In the genomic region with DNA sequence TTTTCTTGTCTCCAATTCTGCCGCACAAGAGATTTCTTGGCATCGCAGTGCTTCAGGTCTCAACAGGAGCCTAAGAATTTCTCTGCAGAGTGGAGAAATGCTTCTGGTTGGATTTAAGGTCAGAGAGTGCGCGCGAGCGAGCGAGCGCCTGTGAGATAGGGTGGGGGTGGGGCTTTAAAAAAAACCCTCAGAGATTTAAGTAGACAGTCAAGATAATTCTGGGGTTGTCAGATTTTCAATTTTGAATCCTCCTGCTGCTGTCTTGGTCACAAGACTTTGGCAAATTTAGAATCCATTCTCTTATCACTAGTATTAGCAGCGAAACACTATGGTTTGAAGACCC, we compare ENCODE assay signal across 8 cellular contexts. TPM values are rescaled to one million over a fixed set of nuclear protein-coding genes. Genes with fewer than 3 reads are reported as not detected.
DNase-seq lines count a peak whose midpoint lies in the region; FAIRE-seq and TF ChIP-seq lines count a peak whose summit lies in the region.

No MANE protein-coding gene starts in this region.

- no TSS peak for BruUV-seq in PC-9 (replicated peaks; lab: Mats Ljungman, UMichigan)

- no peaks in the 10 kb centered on the region for H4K20me1 ChIP-seq in PC-9 (ENCODE audit: insufficient read depth)
- no peaks in the 10 kb centered on the region for H4K20me1 ChIP-seq in H1 (replicated peaks in 1 of 2; ENCODE audit: control insufficient read depth in 1 of 2, insufficient read depth in 2 of 2, low read length in 2 of 2)

- H3K27ac ChIP-seq in PC-9 (peak overlapping the region; percentile 57), H1 (ENCODE audit: low read depth, low read length) (no peak overlapping the region)

- no peak overlapping the region for H2BK12ac ChIP-seq in H1 (ENCODE audit: low read depth, low read length)

- 7% methylated on average over 9 of the region's 9 CpGs; no CpG with 5 or more reads in 1 of the 2 experiments for WGBS in H1 (ENCODE audit: extremely low coverage in 1 of 2, insufficient coverage in 1 of 2, insufficient read length in 1 of 2, insufficient replicate concordance in 2 of 2, low coverage in 1 of 2, low lambda C conversion rate in 2 of 2, missing lambda C conversion rate in 1 of 2), 2 experiments

- H3K9ac ChIP-seq in H1 (replicated peaks in 1 of 4; ENCODE audit: extremely low read depth in 1 of 4, low read depth in 3 of 4, low read length in 3 of 4) (peak overlapping the region in 3 of 4 experiments; percentile 22 to 35 (median 27); a peak in 4 of 7 replicates), mucosa of stomach (ENCODE audit: low read length) (peak overlapping the region; percentile 71)

- no peak overlapping the region for H2BK120ac ChIP-seq in H1 (replicated peaks; ENCODE audit: low read depth, low read length)

- H3K4me2 ChIP-seq in PC-9 (peak overlapping the region; percentile 99), H1 (ENCODE audit: insufficient read depth in 1 of 2, low read depth in 2 of 2, low read length in 2 of 2) (peak overlapping the region; percentile 80 to 99)

- CTCF ChIA-PET in PC-9 (lab: Charles Lee) (no interaction called here), H1 (lab: Charles Lee; ENCODE audit: partially characterized antibody) (interaction anchor here (2.1 kb wide), 1 partner anchor 50 kb away, joined by 5 read pairs; a partner anchor contains a TSS)

- peaks cover 17% of the 10 kb centered on the region for H3K23me2 ChIP-seq in H1 (ENCODE audit: low read depth, low read length)

- peaks cover 7% of the 10 kb centered on the region; the same call in 1 of the 2 replicates for H3K79me2 ChIP-seq in PC-9 (ENCODE audit: low read depth)
- no peaks in the 10 kb centered on the region for H3K79me2 ChIP-seq in H1 (ENCODE audit: control insufficient read depth in 1 of 2, insufficient read depth in 2 of 2, low read length in 2 of 2)

- H3F3A ChIP-seq in PC-9 (ENCODE audit: insufficient read depth, low read depth) = peaks cover 24% of the 10 kb centered on the region

- no peak overlapping the region for H2BK5ac ChIP-seq in H1 (ENCODE audit: low read depth, low read length)

- H3K9me3 ChIP-seq in PC-9 (ENCODE audit: insufficient read depth, low read depth) (no peaks in the 10 kb centered on the region), H1 (ENCODE audit: insufficient read depth in 2 of 2, low read depth in 1 of 2, low read length in 1 of 2) (no peaks in the 10 kb centered on the region), mucosa of stomach (ENCODE audit: control insufficient read depth, low read length) (no peaks in the 10 kb centered on the region)

- DNase-seq in GM04504 (ENCODE audit: low read depth) = peak; percentile 3
- no peak for DNase-seq in PC-9
- DNase-seq in H1 (ENCODE audit: low read depth in 1 of 2, low spot score in 2 of 2) = no peak
- no peak for DNase-seq in NCI-H2171 (lab: John Stamatoyannopoulos, UW)
- DNase-seq in activated CD4-positive, CD25-positive, alpha-beta regulatory T cell treated with anti-CD3 and anti-CD28 coated beads, Interleukin-2, amount 50 U/mL, for 72 hours = no peak
- DNase-seq in NCI-H524 treated with DMSO at 0.1 percent for 48 hours (lab: John Stamatoyannopoulos, UW) = no peak
- no peak for DNase-seq in SKM-1 treated with dmso at 0.1 percent for 144 hours (lab: John Stamatoyannopoulos, UW; ENCODE audit: unreplicated experiment)

- H3K27me3 ChIP-seq in PC-9 (ENCODE audit: insufficient read depth, low read depth) (no peaks in the 10 kb centered on the region), H1 (replicated peaks in 1 of 4; ENCODE audit: control insufficient read depth in 3 of 4, extremely low read depth in 1 of 4, insufficient read depth in 3 of 4, low read length in 3 of 4) (peaks cover 8 to 26% (median 23%) of the 10 kb centered on the region in 4 experiments), mucosa of stomach (ENCODE audit: control insufficient read depth, insufficient read depth, low read length) (no peaks in the 10 kb centered on the region)

- H2BK20ac ChIP-seq in H1 (ENCODE audit: low read length) = no peak overlapping the region

- no peaks in the 10 kb centered on the region for H3K79me1 ChIP-seq in H1 (ENCODE audit: low read depth, low read length)

- TF ChIP-seq EP300 in H1 (IDR thresholded peaks at IDR 0.05; ENCODE audit: borderline replicate concordance in 1 of 2, low read depth in 2 of 2, low read length in 2 of 2) = no peak

- H3K36me3 ChIP-seq in PC-9 (ENCODE audit: low read depth) = no peaks in the 10 kb centered on the region
- no peaks in the 10 kb centered on the region for H3K36me3 ChIP-seq in H1 (ENCODE audit: control insufficient read depth in 2 of 4, insufficient read depth in 4 of 4, low read length in 3 of 4)
- no peaks in the 10 kb centered on the region for H3K36me3 ChIP-seq in mucosa of stomach (ENCODE audit: control insufficient read depth, insufficient read depth, low read length)

- no peak for TF ChIP-seq RAD21 in H1 (IDR thresholded peaks at IDR 0.05 in 1 of 2, conservative IDR thresholded peaks at IDR 0.05 in 1 of 2; ENCODE audit: low read depth in 2 of 2, low read length in 2 of 2)

- no peak overlapping the region for H2BK15ac ChIP-seq in H1 (ENCODE audit: low read length)

- H4K5ac ChIP-seq in H1 (ENCODE audit: insufficient read length, low read depth, low read length) = no peak overlapping the region

- TF ChIP-seq POLR2A in H1 (IDR thresholded peaks at IDR 0.05; ENCODE audit: control extremely low read depth in 1 of 2, low read depth in 2 of 2, low read length in 2 of 2) = no peak

- H3K4me1 ChIP-seq in PC-9 (replicated peaks; ENCODE audit: insufficient read depth) = peaks cover 59% of the 10 kb centered on the region
- H3K4me1 ChIP-seq in H1 (replicated peaks in 1 of 4; ENCODE audit: control insufficient read depth in 3 of 4, insufficient read depth in 4 of 4, low read length in 3 of 4) = peaks cover 0 to 10% (median 7%) of the 10 kb centered on the region in 4 experiments; a peak in 3 of 7 replicates
- H3K4me1 ChIP-seq in mucosa of stomach (ENCODE audit: control insufficient read depth, insufficient read depth, low read length) = peaks cover 22% of the 10 kb centered on the region

- peak; percentile 55 for FAIRE-seq in H1 (lab: Jason Lieb, UNC)

- peak overlapping the region; percentile 92; the same call in 1 of the 2 replicates for H2AFZ ChIP-seq in PC-9
- no peak overlapping the region for H2AFZ ChIP-seq in H1 (ENCODE audit: low read length)

- intact Hi-C loops in PC-9 (cut with micrococcal nuclease; ENCODE audit: unreplicated experiment) = loop anchor here (2.0 kb wide), 1 partner anchor 50 kb away; a partner anchor contains a TSS

- TF ChIP-seq CTCF in PC-9 (conservative IDR thresholded peaks at IDR 0.05) (no peak), H1 (IDR thresholded peaks at IDR 0.05; ENCODE audit: control extremely low read depth in 1 of 3, insufficient read depth in 1 of 3, low read depth in 1 of 3, low read length in 3 of 3) (no peak)

- H3K56ac ChIP-seq in H1 (replicated peaks; ENCODE audit: insufficient read length, low read depth, low read length) = no peak overlapping the region

- no peak overlapping the region for H2AK5ac ChIP-seq in H1 (ENCODE audit: low read depth, low read length)

- H3K14ac ChIP-seq in H1 (ENCODE audit: insufficient read length) = no peak overlapping the region

- H3K4me3 ChIP-seq in PC-9 (peak overlapping the region; percentile 82; the same call in 1 of the 2 replicates), H1 (ENCODE audit: extremely low read depth in 1 of 4, insufficient read depth in 2 of 4, low read depth in 3 of 4, low read length in 4 of 4) (peak overlapping the region; percentile 53 to 82 (median 76)), mucosa of stomach (ENCODE audit: low read length) (peak overlapping the region; percentile 36)

- no peak overlapping the region for H3K4ac ChIP-seq in H1 (replicated peaks; ENCODE audit: insufficient read length, low read depth, low read length)

- H3K23ac ChIP-seq in H1 (ENCODE audit: insufficient read length) = no peak overlapping the region

- H3K18ac ChIP-seq in H1 (ENCODE audit: extremely low read depth, low read length) = no peak overlapping the region

- no peak overlapping the region for H4K91ac ChIP-seq in H1 (replicated peaks; ENCODE audit: insufficient read length, low read length)

- POLR2A ChIA-PET in PC-9 (lab: Charles Lee; ENCODE audit: unreplicated experiment) = no interaction called here
- POLR2A ChIA-PET in H1 (lab: Charles Lee; ENCODE audit: partially characterized antibody) = interaction anchor here (0.6 to 0.9 kb wide), 3 partner anchors 14 to 341 kb away, joined by 3 read pairs; no protein-coding TSS in a partner anchor

- no peaks in the 10 kb centered on the region for H3K9me2 ChIP-seq in PC-9 (ENCODE audit: insufficient read depth)

- H4K8ac ChIP-seq in H1 (ENCODE audit: extremely low read depth, insufficient read depth, low read length) = no peak overlapping the region

TF ChIP-seq in H1, 55 proteins besides CTCF, POLR2A, EP300 and RAD21:
- no peak for TF ChIP-seq TBP (IDR thresholded peaks at IDR 0.05; ENCODE audit: low read depth, low read length)
- TF ChIP-seq TAF1 (IDR thresholded peaks at IDR 0.05; ENCODE audit: low read depth, low read length) = peak; percentile 42; the same call in 1 of the 2 replicates

RNA-seq across cellular contexts. Expression of a gene that starts 49.7 kb away (rescaled TPM):
- 1.1 and 1.4 TPM in 2 replicates for total RNA-seq in PC-9 (2021)
- 1.7 and 1.9 TPM in 2 replicates for total RNA-seq in H1 (2021; fragmentation: NEBNext Ultra II Directional; extraction: Animal tissue kit (Norgen Biotek cat#: 25700))
- 0.39 and 0.53 TPM in 2 replicates for polyA plus RNA-seq in H1 (2011; rRNA removed)
- 0.50 TPM for polyA plus RNA-seq in H1 (2011; cell fraction: cytosol; rRNA removed)
- 0.93 TPM for polyA plus RNA-seq in H1 (2011; cell fraction: nucleus; rRNA removed)
- 0.58 to 0.74 TPM (median 0.66 TPM) in 4 replicates for polyA plus RNA-seq in H1 (2012, experiment 1 of 2)
- 0.09 TPM for polyA plus RNA-seq in H1 (2012, experiment 2 of 2)
- 0.61 TPM for polyA plus RNA-seq in H1 (2013, experiment 1 of 2)
- 0.57 TPM for polyA plus RNA-seq in H1 (2013, experiment 2 of 2)
- polyA minus RNA-seq in H1 (2011; rRNA and poly(A)+ RNA removed) = 1.2 and 1.6 TPM in 2 replicates
- 1.6 TPM for polyA minus RNA-seq in H1 (2011; cell fraction: cytosol; rRNA and poly(A)+ RNA removed)
- polyA minus RNA-seq in H1 (2011; cell fraction: nucleus; rRNA and poly(A)+ RNA removed) = 3.3 TPM

RNA-seq across cellular contexts. Expression of a gene that starts 49.8 kb away (rescaled TPM):
- 31.5 and 39.1 TPM in 2 replicates for total RNA-seq in PC-9 (2021)
- total RNA-seq in H1 (2021; fragmentation: NEBNext Ultra II Directional; extraction: Animal tissue kit (Norgen Biotek cat#: 25700)) = 23.7 and 26.8 TPM in 2 replicates
- 5.8 and 8.7 TPM in 2 replicates for polyA plus RNA-seq in H1 (2011; rRNA removed)
- 12.0 TPM for polyA plus RNA-seq in H1 (2011; cell fraction: cytosol; rRNA removed)
- 2.8 TPM for polyA plus RNA-seq in H1 (2011; cell fraction: nucleus; rRNA removed)
- polyA plus RNA-seq in H1 (2012, experiment 1 of 2) = 16.2 to 24.5 TPM (median 19.6 TPM) in 4 replicates
- 2.3 TPM for polyA plus RNA-seq in H1 (2012, experiment 2 of 2)
- polyA plus RNA-seq in H1 (2013, experiment 1 of 2) = 9.6 TPM
- 10.9 TPM for polyA plus RNA-seq in H1 (2013, experiment 2 of 2)
- 14.9 and 16.3 TPM in 2 replicates for polyA minus RNA-seq in H1 (2011; rRNA and poly(A)+ RNA removed)
- polyA minus RNA-seq in H1 (2011; cell fraction: cytosol; rRNA and poly(A)+ RNA removed) = 7.0 TPM
- 18.4 TPM for polyA minus RNA-seq in H1 (2011; cell fraction: nucleus; rRNA and poly(A)+ RNA removed)
